25 cellular contexts compared by ENCODE assay signal in the genomic region with DNA sequence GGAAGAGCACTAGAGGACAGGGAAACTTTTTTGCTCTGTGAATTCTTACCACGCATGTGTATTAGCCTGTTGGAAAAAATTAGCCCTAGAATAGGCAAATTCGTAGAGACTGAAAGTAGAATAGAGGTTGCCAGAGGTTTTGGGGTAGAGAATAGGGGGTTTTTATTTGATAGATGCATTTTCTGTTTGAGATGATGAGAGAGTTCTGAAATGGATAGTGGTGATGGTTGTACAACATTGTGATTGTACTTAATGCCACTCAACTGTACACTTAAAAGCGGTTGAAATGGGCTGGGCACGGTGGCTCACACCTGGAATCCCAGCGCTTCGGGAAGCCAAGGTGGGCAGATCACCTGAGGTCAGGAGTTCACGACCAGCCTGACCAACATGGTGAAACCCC. TPM values are rescaled to one million over a fixed set of nuclear protein-coding genes. Genes with fewer than 3 reads are reported as not detected.
"Had no signal": no experiment of that assay in that cellular context is flagged by ENCODE, and none has a peak within 500 bp of the region (broad histone marks: within the 10 kb centered on the region; RNA-seq: fewer than 3 reads in every experiment).

No MANE protein-coding gene starts in this region.

- H3K27ac ChIP-seq: dorsolateral prefrontal cortex, heart right ventricle, pancreas, suprapubic skin, thyroid gland had no signal

- H3K9me3 Mint-ChIP-seq: neural crest cell, type B pancreatic cell had no signal

- H3K4me1 ChIP-seq: suprapubic skin, thyroid gland had no signal

- H3K4me1 Mint-ChIP-seq: neural crest cell had no signal

- H3K36me3 ChIP-seq: heart right ventricle, pancreas, suprapubic skin, thyroid gland had no signal

- DNase-seq: cortex of kidney; dorsolateral prefrontal cortex; effector CD8-positive, alpha-beta T cell; heart right ventricle; hypothalamus; mammary epithelial cell; naive thymus-derived CD4-positive, alpha-beta T cell; nucleus accumbens; right cardiac atrium; small intestine; stimulated activated CD4-positive, alpha-beta T cell treated with anti-CD3 and anti-CD28 coated beads, Interleukin-12 subunit alpha, Interleukin-12 subunit beta, amount 100 ng/mL, for 4 hours; stimulated activated naive CD4-positive, alpha-beta T cell; thyroid gland had no signal

- H3K27me3 ChIP-seq: dorsolateral prefrontal cortex, pancreas, thyroid gland had no signal

- H3K9me3 ChIP-seq: heart right ventricle, pancreas, suprapubic skin, thyroid gland had no signal

- ATAC-seq: heart right ventricle; left lobe of liver; naive thymus-derived CD4-positive, alpha-beta T cell; pancreas; right cardiac atrium had no signal

- H3K36me3 Mint-ChIP-seq: naive thymus-derived CD4-positive, alpha-beta T cell; type B pancreatic cell had no signal

- H3K4me3 ChIP-seq: dorsolateral prefrontal cortex, heart right ventricle, pancreas, suprapubic skin, thyroid gland had no signal

- H3K4me3 Mint-ChIP-seq: naive thymus-derived CD4-positive, alpha-beta T cell; neural crest cell; type B pancreatic cell had no signal

- H3K27ac Mint-ChIP-seq: progenitor cell of endocrine pancreas, type B pancreatic cell had no signal

RNA-seq across cellular contexts. Expression of a gene that starts 8.0 kb away (rescaled TPM):
- total RNA-seq: fibroblast of lung had no signal

RNA-seq across cellular contexts. Expression of a gene that starts 52.1 kb away (rescaled TPM):
- total RNA-seq: dorsolateral prefrontal cortex; fibroblast of lung; frontal cortex; glomerular endothelial cell; heart right ventricle; left lobe of liver; lower leg skin; mammary epithelial cell; mesenteric fat pad; mononuclear cell; naive thymus-derived CD4-positive, alpha-beta T cell; neural crest cell; progenitor cell of endocrine pancreas; right cardiac atrium; suprapubic skin; thyroid gland had no signal
